Comparison of ENCODE assay signal across 20 cellular contexts in genomic region chr18:435940-436339, GRCh38.
DNase-seq lines count a peak whose midpoint lies in the region; FAIRE-seq and TF ChIP-seq lines count a peak whose summit lies in the region.
"Had no signal": no experiment of that assay in that cellular context is flagged by ENCODE, and none has a peak within 500 bp of the region (broad histone marks: within the 10 kb centered on the region; RNA-seq: fewer than 3 reads in every experiment).

No MANE protein-coding gene starts in this region.

- no peak for FAIRE-seq in GM19239 (lab: Jason Lieb, UNC)

- DNase-seq in EH (ENCODE audit: low read depth) (peak; percentile 58), astrocyte of the hippocampus (ENCODE audit: low read depth, low spot score) (peak; percentile 76), glomerular visceral epithelial cell (ENCODE audit: extremely low spot score) (peak; percentile 73), pons (ENCODE audit: low spot score) (peak; percentile 98), SW480 (ENCODE audit: low spot score) (no peak), HuH-7 (ENCODE audit: low spot score) (no peak), GM19239 (ENCODE audit: insufficient read length, low spot score) (no peak), GM13976 (ENCODE audit: low spot score) (no peak)
- DNase-seq: activated CD4-positive, alpha-beta T cell treated with anti-CD3 and anti-CD28 coated beads, Interleukin-2, amount 10 ng/mL, durations not matched to agents 7 days and 5 days; activated CD8-positive, alpha-beta memory T cell treated with anti-CD3 and anti-CD28 coated beads, Interleukin-2, amount 50 U/mL, for 4 hours; activated effector memory CD4-positive, alpha-beta T cell treated with anti-CD3 and anti-CD28 coated beads, Interleukin-2, amount 50 U/mL, for 16 hours; aorta; CD8-positive, alpha-beta memory T cell; dermis blood vessel endothelial cell; heart left ventricle; islet precursor cell; NCI-H1930; NK-92 treated with Interleukin-12 subunit alpha and Interleukin-12 subunit beta, amount 100 ng/mL, for 24 hours; SW 1271; thyroid gland had no signal

- in situ Hi-C loops in GM13976 (cut with MboI; ENCODE audit: low sequenced_read_pairs, unreplicated experiment), result no loop called here

- no peak for TF ChIP-seq CTCF in GM13976 (IDR thresholded peaks at IDR 0.05; ENCODE audit: borderline replicate concordance, control extremely low read depth, extremely low read depth, insufficient read depth, missing control alignments)

Comparison
In these comparisons a context has a peak if more than half of its experiments do, and no peak if none do; other contexts are left out.
1. DNase-seq: peak in EH (single experiment), astrocyte of the hippocampus (single experiment), glomerular visceral epithelial cell (single experiment) and pons (single experiment); none in SW480 (single experiment), HuH-7 (single experiment), GM19239 (single experiment) and GM13976 (single experiment).